ENCODE assay signal across 8 cellular contexts in the genomic region with DNA sequence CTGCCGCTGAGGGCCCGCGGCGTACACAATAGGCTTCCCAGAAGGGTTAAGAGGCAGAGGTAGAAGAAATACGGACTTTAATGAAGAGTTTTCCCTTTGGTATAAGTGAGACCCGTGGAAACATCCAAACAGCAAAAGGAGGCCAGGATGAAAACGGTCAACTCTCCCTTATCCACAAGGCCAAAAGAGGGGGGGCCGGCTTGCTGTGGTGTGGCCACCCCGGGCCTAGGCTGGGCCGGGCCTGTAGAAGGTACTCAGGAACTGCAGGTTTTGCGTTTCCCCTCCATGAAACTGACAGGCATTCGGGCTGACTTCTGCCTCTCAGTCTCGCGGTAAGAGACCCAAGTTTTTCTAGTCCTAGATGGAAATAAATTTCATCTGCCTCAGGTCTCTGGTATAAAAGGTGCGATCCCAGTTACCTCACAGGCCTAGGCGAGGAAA. TPM values are rescaled to one million over a fixed set of nuclear protein-coding genes. Genes with fewer than 3 reads are reported as not detected.
DNase-seq lines count a peak whose midpoint lies in the region; ATAC-seq, FAIRE-seq and TF ChIP-seq lines count a peak whose summit lies in the region.

No MANE protein-coding gene starts in this region.

- ATAC-seq in GM18520 (IDR thresholded peaks at IDR 0.05; ENCODE audit: unreplicated experiment) (peak; percentile 1), lung (ENCODE audit: insufficient read depth, low FRiP score) (no peak), GM18858 (IDR thresholded peaks at IDR 0.05; ENCODE audit: unreplicated experiment) (no peak)
- ATAC-seq in central memory CD8-positive, alpha-beta T cell (replicated peaks; ENCODE audit: extremely low read depth, poor library complexity, severe bottlenecking): peak; percentile 16

- no peak for FAIRE-seq in H54 (lab: Jason Lieb, UNC)

- H3K9me3 ChIP-seq in BE2C: no peaks in the 10 kb centered on the region
- no peaks in the 10 kb centered on the region for H3K9me3 ChIP-seq in lung (ENCODE audit: control insufficient read depth in 2 of 2, insufficient read depth in 1 of 2, low read length in 1 of 2)

- no peaks in the 10 kb centered on the region for H3K27me3 Mint-ChIP-seq in central memory CD8-positive, alpha-beta T cell
- H3K27me3 Mint-ChIP-seq in type B pancreatic cell: no peaks in the 10 kb centered on the region

- DNase-seq in BE2C: no peak
- peak; percentile 66 for DNase-seq in NCI-H69 (lab: John Stamatoyannopoulos, UW)
- no peak for DNase-seq in central memory CD8-positive, alpha-beta T cell (ENCODE audit: low spot score in 2 of 2)
- no peak for DNase-seq in lung (ENCODE audit: low spot score)
- no peak for DNase-seq in type B pancreatic cell (ENCODE audit: extremely low spot score, unreplicated experiment)
- no peak for DNase-seq in H54 (ENCODE audit: insufficient read length, low spot score)

- peak overlapping the region; percentile 86 for H3K27ac Mint-ChIP-seq in central memory CD8-positive, alpha-beta T cell (ENCODE audit: low read depth)
- H3K27ac Mint-ChIP-seq in type B pancreatic cell: peak overlapping the region; percentile 91

- H3K36me3 Mint-ChIP-seq in central memory CD8-positive, alpha-beta T cell (ENCODE audit: insufficient read depth): peaks cover 38% of the 10 kb centered on the region
- H3K36me3 Mint-ChIP-seq in type B pancreatic cell: peaks cover 15% of the 10 kb centered on the region

- peaks cover 26% of the 10 kb centered on the region for H3K4me1 Mint-ChIP-seq in central memory CD8-positive, alpha-beta T cell
- peaks cover 26% of the 10 kb centered on the region for H3K4me1 Mint-ChIP-seq in type B pancreatic cell (ENCODE audit: unreplicated experiment)

- H3K4me3 Mint-ChIP-seq in central memory CD8-positive, alpha-beta T cell: peak overlapping the region; percentile 81
- H3K4me3 Mint-ChIP-seq in type B pancreatic cell: peak overlapping the region; percentile 92

- H3K36me3 ChIP-seq in BE2C: peaks cover 42% of the 10 kb centered on the region
- H3K36me3 ChIP-seq in lung (ENCODE audit: control insufficient read depth in 2 of 2, insufficient read depth in 2 of 2, low read length in 2 of 2): peaks cover 15 to 41% of the 10 kb centered on the region in 2 donors

- peak overlapping the region; percentile 99 for H3K27ac ChIP-seq in lung (ENCODE audit: low read depth in 1 of 2, low read length in 1 of 2)

- H3K4me3 ChIP-seq in BE2C (ENCODE audit: low read depth, low read length) (peak overlapping the region; percentile 83), lung (peak overlapping the region; percentile 88)

- no peaks in the 10 kb centered on the region for H3K9me3 Mint-ChIP-seq in central memory CD8-positive, alpha-beta T cell
- H3K9me3 Mint-ChIP-seq in type B pancreatic cell: no peaks in the 10 kb centered on the region

- WGBS in lung, 2 donors: 5 to 6% methylated on average over 16 of the region's 16 CpGs

- TF ChIP-seq POLR2A in H54 (IDR thresholded peaks at IDR 0.05; ENCODE audit: low read depth, low read length): no peak

- no peaks in the 10 kb centered on the region for H3K27me3 ChIP-seq in BE2C
- no peaks in the 10 kb centered on the region for H3K27me3 ChIP-seq in lung (ENCODE audit: control insufficient read depth, insufficient read depth)

- H3K4me1 ChIP-seq in BE2C (peaks cover 3% of the 10 kb centered on the region), lung (ENCODE audit: control insufficient read depth in 2 of 2, insufficient read depth in 2 of 2, low read length in 2 of 2) (peaks cover 5 to 6% of the 10 kb centered on the region in 2 donors)

- TF ChIP-seq CTCF in BE2C (IDR thresholded peaks at IDR 0.05; ENCODE audit: low read depth, low read length) (no peak), lung (IDR thresholded peaks at IDR 0.05; ENCODE audit: control extremely low read depth, extremely low read depth) (no peak), type B pancreatic cell (conservative IDR thresholded peaks at IDR 0.05) (no peak)

RNA-seq across cellular contexts. Expression of a gene that starts 0.7 kb away (rescaled TPM):
- 57.8 TPM for polyA plus RNA-seq in BE2C (2012; ENCODE audit: insufficient read depth, insufficient read length, low read depth)
- total RNA-seq in lung (10 to 100 TPM; 17.9 to 25.2 TPM), type B pancreatic cell (ENCODE audit: low replicate concordance) (48.1 and 49.0 TPM in 2 replicates)
- polyA plus RNA-seq in lung: 10 to 100 TPM; 14.6 to 22.2 TPM

RNA-seq across cellular contexts. Expression of a gene that starts 6.4 kb away (rescaled TPM):
- 5.8 TPM for polyA plus RNA-seq in BE2C (2012; ENCODE audit: insufficient read depth, insufficient read length, low read depth)
- total RNA-seq in lung: 100 to 1,000 TPM in 1 of 2 donors, 10 to 100 TPM in 1; 37.3 to 178 TPM
- polyA plus RNA-seq in lung: 10 to 100 TPM; 32.8 to 33.2 TPM
- 57.3 and 65.8 TPM in 2 replicates for total RNA-seq in type B pancreatic cell (ENCODE audit: low replicate concordance)

RNA-seq across cellular contexts. Expression of a gene that starts 8.3 kb away (rescaled TPM):
- 263 TPM for polyA plus RNA-seq in BE2C (2012; ENCODE audit: insufficient read depth, insufficient read length, low read depth)
- total RNA-seq in lung (100 to 1,000 TPM in 1 of 2 donors, 10 to 100 TPM in 1; 67.6 to 136 TPM), type B pancreatic cell (ENCODE audit: low replicate concordance) (65.3 and 87.8 TPM in 2 replicates)
- 100 to 1,000 TPM in 1 of 2 donors, 10 to 100 TPM in 1; 76.5 to 111 TPM for polyA plus RNA-seq in lung

RNA-seq across cellular contexts. Expression of a gene that starts 12.2 kb away (rescaled TPM):
- polyA plus RNA-seq in BE2C (2012; ENCODE audit: insufficient read depth, insufficient read length, low read depth): 129 TPM
- total RNA-seq in lung (10 to 100 TPM; 22.3 to 33.6 TPM), type B pancreatic cell (ENCODE audit: low replicate concordance) (58.8 and 119 TPM in 2 replicates)
- 10 to 100 TPM; 26.9 to 38.2 TPM for polyA plus RNA-seq in lung

RNA-seq across cellular contexts. Expression of a gene that starts 20.9 kb away (rescaled TPM):
- 183 TPM for polyA plus RNA-seq in BE2C (2012; ENCODE audit: insufficient read depth, insufficient read length, low read depth)
- 10 to 100 TPM; 10.9 to 37.0 TPM for total RNA-seq in lung
- polyA plus RNA-seq in lung: 10 to 100 TPM; 29.3 to 31.9 TPM
- 51.4 and 59.0 TPM in 2 replicates for total RNA-seq in type B pancreatic cell (ENCODE audit: low replicate concordance)

Comparison
In these comparisons a context has a peak if more than half of its experiments do, and no peak if none do; other contexts are left out.
1. ATAC-seq: peak in GM18520 (single experiment) and central memory CD8-positive, alpha-beta T cell (single experiment); none in lung (single experiment) and GM18858 (single experiment).